ENCODE assay signal across 16 cellular contexts in genomic region chr11:3284248-3284647, GRCh38. TPM values are rescaled to one million over a fixed set of nuclear protein-coding genes. Genes with fewer than 3 reads are reported as not detected.
"Had no signal": no experiment of that assay in that cellular context is flagged by ENCODE, and none has a peak within 500 bp of the region (broad histone marks: within the 10 kb centered on the region; RNA-seq: fewer than 3 reads in every experiment).

No MANE protein-coding gene starts in this region.

RNA-seq across cellular contexts. Expression of gene MRGPRE, which starts 52.0 kb away (rescaled TPM):
- total RNA-seq: activated naive CD4-positive, alpha-beta T cell treated with anti-CD3 and anti-CD28 coated beads for 36 hours; activated naive CD4-positive, alpha-beta T cell treated with anti-CD3 and anti-CD28 coated beads, Interleukin-2, amount 50 U/mL, for 72 hours; activated naive CD8-positive, alpha-beta T cell treated with anti-CD3 and anti-CD28 coated beads for 36 hours; activated naive CD8-positive, alpha-beta T cell treated with anti-CD3 and anti-CD28 coated beads, Interleukin-2, amount 10 ng/mL, durations not matched to agents 7 days and 5 days; activated T-cell treated with anti-CD3 and anti-CD28 coated beads, Interleukin-2, amount 50 U/mL, for 4 hours; activated T-cell treated with anti-CD3 and anti-CD28 coated beads, Interleukin-2, amount 50 U/mL, for 72 hours; activated T-helper 1 cell treated with anti-CD3 and anti-CD28 coated beads, Interleukin-12 subunit alpha, Interleukin-12 subunit beta, Interleukin-2, Interleukin-4 antibody, amounts not matched to agents 30 ng/mL and 10 ng/mL and 1 ng/mL, durations not matched to agents 14 hours and 24 hours and 36 hours; activated T-helper 2 cell treated with anti-CD3 and anti-CD28 coated beads, Interferon-gamma antibody, Interleukin-2, Interleukin-4, amounts not matched to agents 10 μg/mL and 5 μg/mL and 100 μg/mL, durations not matched to agents 14 hours and 24 hours and 36 hours; adrenal gland; aorta; ascending aorta; astrocyte; body of pancreas; breast epithelium; cardiac muscle cell; chondrocyte had no signal
- polyA plus RNA-seq: adrenal gland, aorta, cardiac muscle cell had no signal
